In genomic region chr12:108367436-108367835, GRCh38 we compare ENCODE assay signal across 13 cellular contexts. TPM values are rescaled to one million over a fixed set of nuclear protein-coding genes. Genes with fewer than 3 reads are reported as not detected.
DNase-seq lines count a peak whose midpoint lies in the region; ATAC-seq and TF ChIP-seq lines count a peak whose summit lies in the region.
"Had no signal": no experiment of that assay in that cellular context is flagged by ENCODE, and none has a peak within 500 bp of the region (broad histone marks: within the 10 kb centered on the region; RNA-seq: fewer than 3 reads in every experiment).

No MANE protein-coding gene starts in this region.

- CTCF ChIA-PET in activated CD8-positive, alpha-beta T cell treated with anti-CD3 and anti-CD28 coated beads for 36 hours (lab: Charles Lee) = no interaction called here

- POLR2A ChIA-PET in activated CD8-positive, alpha-beta T cell treated with anti-CD3 and anti-CD28 coated beads for 36 hours (lab: Charles Lee) = interaction anchor here (0.6 kb wide), 1 partner anchor 869 kb away, joined by 3 read pairs; no protein-coding TSS in a partner anchor

- H3K4me3 Mint-ChIP-seq in activated CD8-positive, alpha-beta T cell treated with anti-CD3 and anti-CD28 coated beads for 36 hours = no peak overlapping the region

- no peak overlapping the region for H3K27ac Mint-ChIP-seq in activated CD8-positive, alpha-beta T cell treated with anti-CD3 and anti-CD28 coated beads for 36 hours

- H3K9me3 Mint-ChIP-seq in activated CD8-positive, alpha-beta T cell treated with anti-CD3 and anti-CD28 coated beads for 36 hours = no peaks in the 10 kb centered on the region

- intact Hi-C loops in Right ventricle myocardium superior (cut with DNase I) = no loop called here
- intact Hi-C loops in cardiac septum (cut with DNase I) = no loop called here
- intact Hi-C loops in activated CD8-positive, alpha-beta T cell treated with anti-CD3 and anti-CD28 coated beads for 36 hours (cut with micrococcal nuclease) = no loop called here

- TF ChIP-seq CTCF in activated CD8-positive, alpha-beta T cell treated with anti-CD3 and anti-CD28 coated beads for 36 hours (IDR thresholded peaks at IDR 0.05) = no peak
- no peak for TF ChIP-seq CTCF in GM20000 (IDR thresholded peaks at IDR 0.05; ENCODE audit: extremely low read depth, missing control alignments)

- DNase-seq in Right ventricle myocardium superior (no peak), cardiac septum (ENCODE audit: low spot score) (no peak), amniotic epithelial cell (ENCODE audit: low read depth) (peak; percentile 15), iris pigment epithelial cell (ENCODE audit: low read depth) (peak; percentile 39), GM20000 (ENCODE audit: low spot score) (no peak), 8988T (no peak)
- no peak for DNase-seq in activated CD8-positive, alpha-beta T cell treated with anti-CD3 and anti-CD28 coated beads for 36 hours
- DNase-seq: DND-41, NCI-H510A, SK-N-SH had no signal

- no peaks in the 10 kb centered on the region for H3K36me3 Mint-ChIP-seq in activated CD8-positive, alpha-beta T cell treated with anti-CD3 and anti-CD28 coated beads for 36 hours (ENCODE audit: low read depth)

- peaks cover 4% of the 10 kb centered on the region for H3K27me3 Mint-ChIP-seq in activated CD8-positive, alpha-beta T cell treated with anti-CD3 and anti-CD28 coated beads for 36 hours

- ATAC-seq in Right ventricle myocardium superior (ENCODE audit: poor library complexity) (peak; percentile 41), HG02798 (IDR thresholded peaks at IDR 0.05; ENCODE audit: poor library complexity, unreplicated experiment) (no peak)
- no peak for ATAC-seq in activated CD8-positive, alpha-beta T cell treated with anti-CD3 and anti-CD28 coated beads for 36 hours
- ATAC-seq: A549 had no signal

- no peaks in the 10 kb centered on the region for H3K4me1 Mint-ChIP-seq in activated CD8-positive, alpha-beta T cell treated with anti-CD3 and anti-CD28 coated beads for 36 hours (ENCODE audit: low read depth)

RNA-seq across cellular contexts. Expression of gene CMKLR1, which starts 28.3 kb away (rescaled TPM):
- 7.2 TPM for total RNA-seq in Right ventricle myocardium superior
- 21.0 TPM for total RNA-seq in cardiac septum
- total RNA-seq in activated CD8-positive, alpha-beta T cell treated with anti-CD3 and anti-CD28 coated beads for 36 hours = not detected
- total RNA-seq: renal cortical epithelial cell had no signal

Comparison
In these comparisons a context has a peak if more than half of its experiments do, and no peak if none do; other contexts are left out.
1. DNase-seq: peak in amniotic epithelial cell (single experiment) and iris pigment epithelial cell (single experiment); none in Right ventricle myocardium superior (single experiment), cardiac septum (single experiment), activated CD8-positive, alpha-beta T cell treated with anti-CD3 and anti-CD28 coated beads for 36 hours (single experiment), GM20000 (single experiment) and 8988T (single experiment).